20 cellular contexts compared by ENCODE assay signal in the genomic region with DNA sequence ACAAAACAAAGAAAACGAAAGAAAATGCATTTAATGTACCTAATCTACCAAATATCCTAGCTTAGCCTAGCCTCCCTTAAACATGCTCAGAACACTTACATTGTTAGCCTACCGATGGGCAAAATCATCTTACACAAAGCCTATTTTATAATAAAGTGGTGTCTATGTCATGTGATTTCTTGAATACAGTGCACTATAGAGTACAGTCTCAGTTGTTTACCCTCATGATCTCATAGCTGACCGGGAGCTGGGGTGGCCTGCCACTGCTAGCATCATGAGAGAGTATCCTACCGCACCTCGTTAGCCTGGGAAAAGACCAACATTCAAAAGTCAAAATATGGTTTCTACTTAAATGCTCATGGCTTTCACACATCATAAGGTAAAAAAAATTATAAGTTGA.
"Had no signal": no experiment of that assay in that cellular context is flagged by ENCODE, and none has a peak within 500 bp of the region (broad histone marks: within the 10 kb centered on the region; RNA-seq: fewer than 3 reads in every experiment).

No MANE protein-coding gene starts in this region.

- H3K27ac Mint-ChIP-seq: nephron, neural progenitor cell, progenitor cell of endocrine pancreas had no signal

- H3K36me3 Mint-ChIP-seq: neural progenitor cell had no signal

- H3K4me3 Mint-ChIP-seq: naive thymus-derived CD4-positive, alpha-beta T cell; nephron; neural progenitor cell had no signal

- ATAC-seq: left ventricle myocardium superior; lower lobe of right lung; mucosa of descending colon; naive thymus-derived CD4-positive, alpha-beta T cell; right lobe of liver had no signal

- H3K9me3 Mint-ChIP-seq: nephron had no signal

- H3K27me3 Mint-ChIP-seq: naive thymus-derived CD4-positive, alpha-beta T cell had no signal

- H3K4me1 Mint-ChIP-seq: nephron had no signal

- DNase-seq: dermis blood vessel endothelial cell; effector memory CD4-positive, alpha-beta T cell; erythroblast; esophagus squamous epithelium; hypothalamus; left ventricle myocardium superior; lower lobe of right lung; mucosa of descending colon; naive thymus-derived CD4-positive, alpha-beta T cell; right lobe of liver; small intestine; stimulated activated CD4-positive, alpha-beta T cell treated with anti-CD3 and anti-CD28 coated beads, Interleukin-15, amount 100 ng/mL, for 24 hours; stimulated activated CD4-positive, alpha-beta T cell treated with anti-CD3 and anti-CD28 coated beads, Interleukin-2, amount 100 ng/mL, for 48 hours; stimulated activated naive CD4-positive, alpha-beta T cell treated with Interleukin-2 at 50 U/mL for 16 hours; stomach; thyroid gland; trophoblast cell had no signal
